Comparison of ENCODE assay signal across 20 cellular contexts in the genomic region with DNA sequence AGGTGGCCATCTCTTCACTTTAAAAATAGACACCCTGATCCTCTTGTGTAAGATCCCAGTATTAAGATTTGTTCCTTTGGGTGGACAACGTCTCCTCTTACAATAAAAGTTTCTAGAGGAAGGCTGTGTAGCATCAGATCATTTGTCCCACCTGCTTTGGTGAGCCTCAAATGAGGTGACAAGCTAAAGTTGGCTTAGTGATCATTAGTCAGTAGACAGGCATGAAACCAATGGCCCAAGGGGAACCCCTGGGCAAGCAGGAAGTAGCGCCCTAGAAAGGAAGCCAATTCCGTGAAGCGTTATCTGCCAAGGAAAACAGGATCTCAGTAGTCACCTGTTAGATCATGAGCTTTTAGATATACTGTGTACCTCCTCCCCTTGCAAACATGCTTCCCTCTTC.
DNase-seq lines count a peak whose midpoint lies in the region; ATAC-seq and TF ChIP-seq lines count a peak whose summit lies in the region.
"Had no signal": no experiment of that assay in that cellular context is flagged by ENCODE, and none has a peak within 500 bp of the region (broad histone marks: within the 10 kb centered on the region; RNA-seq: fewer than 3 reads in every experiment).

No MANE protein-coding gene starts in this region.

- 0 out of 2 replicates have a peak, but pooled peaks cover 5% of the 10 kb centered on the region for H3K4me1 ChIP-seq in SJCRH30
- no peaks in the 10 kb centered on the region for H3K4me1 ChIP-seq in foreskin keratinocyte
- H3K4me1 ChIP-seq in gastrocnemius medialis: peaks cover 33 to 37% of the 10 kb centered on the region in 2 donors
- H3K4me1 ChIP-seq: parathyroid adenoma had no signal

- in situ Hi-C loops in gastrocnemius medialis (cut with MboI; ENCODE audit: low sequenced_read_pairs in 4 of 4): no loop called here

- H3K27ac ChIP-seq in SJCRH30: no peak overlapping the region
- no peak overlapping the region for H3K27ac ChIP-seq in foreskin keratinocyte
- peak overlapping the region; percentile 63 to 76 (median 70) for H3K27ac ChIP-seq in gastrocnemius medialis
- H3K27ac ChIP-seq: parathyroid adenoma had no signal

- TF ChIP-seq CTCF in foreskin keratinocyte (conservative IDR thresholded peaks at IDR 0.05) (no peak), gastrocnemius medialis (IDR thresholded peaks at IDR 0.05 in 4 of 5, conservative IDR thresholded peaks at IDR 0.05 in 1 of 5) (no peak)

- TF ChIP-seq POLR2A in gastrocnemius medialis (IDR thresholded peaks at IDR 0.05): no peak

- H3K4me3 ChIP-seq in SJCRH30 (no peak overlapping the region), gastrocnemius medialis (no peak overlapping the region)
- H3K4me3 ChIP-seq: GM12878, thoracic aorta had no signal

- peak; percentile 42 for ATAC-seq in foreskin keratinocyte
- ATAC-seq in gastrocnemius medialis: peak; percentile 81 to 82
- ATAC-seq: GM12878, Panc1, sciatic nerve had no signal

- no peaks in the 10 kb centered on the region for H3K36me3 ChIP-seq in SJCRH30
- no peaks in the 10 kb centered on the region for H3K36me3 ChIP-seq in gastrocnemius medialis
- H3K36me3 ChIP-seq: thoracic aorta had no signal

- peak; percentile 32 for DNase-seq in EL
- DNase-seq in SJCRH30: peak; percentile 13 to 49
- DNase-seq in foreskin keratinocyte: peak in 1 of 2 donors; percentile 12
- DNase-seq in gastrocnemius medialis: peak; percentile 37 to 46
- no peak for DNase-seq in HUDEP-2 (lab: John Stamatoyannopoulos, UW; ENCODE audit: unreplicated experiment in 76 of 76)
- no peak for DNase-seq in stimulated activated CD4-positive, alpha-beta T cell treated with anti-CD3 and anti-CD28 coated beads, Interleukin-15, amount 100 ng/mL, for 24 hours
- no peak for DNase-seq in DMS53 (lab: John Stamatoyannopoulos, UW)
- no peak for DNase-seq in activated T-cell treated with anti-CD3 and anti-CD28 coated beads for 4 hours
- DNase-seq: activated CD4-positive, alpha-beta T cell treated with anti-CD3 and anti-CD28 coated beads for 48 hours; cerebellar nuclear complex; effector CD8-positive, alpha-beta T cell; Karpas-422; NCI-H1105; NCI-H2081 treated with DMSO at 0.1 percent for 48 hours; NCI-H446 treated with DMSO at 0.1 percent for 48 hours had no signal

- H3K9me3 ChIP-seq in SJCRH30 (replicated peaks) (no peaks in the 10 kb centered on the region), gastrocnemius medialis (no peaks in the 10 kb centered on the region)
- H3K9me3 ChIP-seq: thoracic aorta had no signal

- H3K27me3 ChIP-seq in SJCRH30 (no peaks in the 10 kb centered on the region), foreskin keratinocyte (peaks cover 8% of the 10 kb centered on the region), gastrocnemius medialis (no peaks in the 10 kb centered on the region)

- intact Hi-C loops in gastrocnemius medialis (cut with DNase I; ENCODE audit: low total_unique reads): no loop called here

Comparison
In these comparisons a context has a peak if more than half of its experiments do, and no peak if none do; other contexts are left out.
1. DNase-seq: peak in EL (single experiment), SJCRH30 (2 of 2) and gastrocnemius medialis (2 of 2); none in HUDEP-2 (0 of 76), stimulated activated CD4-positive, alpha-beta T cell treated with anti-CD3 and anti-CD28 coated beads, Interleukin-15, amount 100 ng/mL, for 24 hours (single experiment), DMS53 (single experiment) and activated T-cell treated with anti-CD3 and anti-CD28 coated beads for 4 hours (single experiment).
2. H3K27ac ChIP-seq: peak in gastrocnemius medialis (4 of 4); none in SJCRH30 (single experiment) and foreskin keratinocyte (single experiment).